Comparison of ENCODE assay signal across 1 cellular context in the genomic region with DNA sequence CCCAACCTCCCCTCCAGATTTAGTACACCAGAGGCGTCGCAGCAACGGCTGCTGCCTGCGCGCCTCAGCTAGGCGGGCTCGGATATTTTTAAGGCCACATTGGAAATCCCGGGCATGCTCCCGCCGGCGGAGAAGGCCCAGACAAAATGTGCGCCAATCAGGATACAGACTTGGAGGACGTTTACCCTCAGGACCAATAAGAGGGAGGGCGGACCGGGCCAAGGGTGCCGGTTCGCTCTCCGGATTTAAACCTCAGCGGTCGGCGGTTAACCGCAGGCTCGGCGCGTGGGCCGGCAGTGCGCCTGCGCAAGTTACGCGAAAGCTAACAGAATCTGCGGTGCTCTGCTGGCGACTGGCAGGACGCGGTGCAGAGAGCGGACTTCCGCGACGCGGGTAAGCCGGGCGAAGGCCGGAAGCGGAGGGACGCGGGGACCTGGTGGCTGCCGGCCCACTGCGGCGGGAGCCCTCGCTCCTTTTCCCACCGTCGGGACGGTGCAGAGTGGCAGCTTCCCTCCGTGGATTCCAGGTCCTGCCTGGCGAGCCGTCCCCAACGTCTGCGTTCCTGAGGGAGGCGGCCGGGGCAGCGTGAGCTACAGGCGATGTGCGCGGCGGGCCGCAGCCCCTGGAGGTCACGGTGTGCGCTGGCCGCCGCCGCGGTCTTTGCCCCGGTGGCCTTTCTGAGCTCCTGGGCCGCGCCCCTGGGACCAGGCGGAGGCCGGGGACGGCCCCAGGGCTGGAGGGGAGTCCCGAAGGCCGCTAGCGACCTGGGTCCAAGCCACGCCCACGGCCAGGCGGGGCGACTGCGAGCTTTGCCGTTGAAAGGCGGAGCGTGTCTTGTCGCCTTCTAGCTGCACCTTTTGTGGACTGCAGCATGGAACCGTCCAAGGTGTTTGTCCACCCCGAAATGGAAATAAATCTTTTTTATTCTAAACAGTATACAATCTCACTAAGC.
TF ChIP-seq lines count a peak whose summit lies in the region.

A gene with protein sequence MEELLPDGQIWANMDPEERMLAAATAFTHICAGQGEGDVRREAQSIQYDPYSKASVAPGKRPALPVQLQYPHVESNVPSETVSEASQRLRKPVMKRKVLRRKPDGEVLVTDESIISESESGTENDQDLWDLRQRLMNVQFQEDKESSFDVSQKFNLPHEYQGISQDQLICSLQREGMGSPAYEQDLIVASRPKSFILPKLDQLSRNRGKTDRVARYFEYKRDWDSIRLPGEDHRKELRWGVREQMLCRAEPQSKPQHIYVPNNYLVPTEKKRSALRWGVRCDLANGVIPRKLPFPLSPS (plus strand): TSS at position 296 of the 952 bp plus-strand sequence. CDS start 11,701 bp downstream, outside the sequence.

TF ChIP-seq in K562, 482 proteins besides CTCF, POLR2A, EP300 and RAD21 (continued from another document and continues in another):
- TF ChIP-seq ZNF436 (CRISPR knock-in tag; IDR thresholded peaks at IDR 0.05) (no peak), ELF1 (tag; IDR thresholded peaks at IDR 0.05) (peak; percentile 79), FOXM1 (IDR thresholded peaks at IDR 0.05; ENCODE audit: low read depth) (peak; percentile 98), FOXM1 (CRISPR knock-in tag; IDR thresholded peaks at IDR 0.05; ENCODE audit: low read depth) (0 out of 2 replicates have a peak, but pooled peaks have one; percentile 39), CTBP1 (IDR thresholded peaks at IDR 0.05; ENCODE audit: borderline replicate concordance) (peak; percentile 83; the same call in 1 of the 2 replicates), SMAD2 (IDR thresholded peaks at IDR 0.05; ENCODE audit: low read depth, low read length) (no peak), NR1H2 (CRISPR knock-in tag; IDR thresholded peaks at IDR 0.05) (no peak), RNF2 (IDR thresholded peaks at IDR 0.05) (0 out of 2 replicates have a peak, but pooled peaks have one; percentile 16), COPS2 (conservative IDR thresholded peaks at IDR 0.05) (no peak), NFXL1 (CRISPR knock-in tag; IDR thresholded peaks at IDR 0.05) (no peak), CBX1 (IDR thresholded peaks at IDR 0.05; ENCODE audit: low read depth) (peak; percentile 27; the same call in 1 of the 2 replicates), SAP30 (IDR thresholded peaks at IDR 0.05; ENCODE audit: borderline replicate concordance, insufficient read depth, low read depth, low read length, poor library complexity, severe bottlenecking) (no peak), BACH1 (tag; IDR thresholded peaks at IDR 0.05) (no peak), CXXC5 (CRISPR knock-in tag; IDR thresholded peaks at IDR 0.05) (peak; percentile 91), RAD51 (IDR thresholded peaks at IDR 0.05; ENCODE audit: borderline replicate concordance, low read depth) (no peak), FOXJ3 (CRISPR knock-in tag; IDR thresholded peaks at IDR 0.05) (no peak), CBFA2T2 (conservative IDR thresholded peaks at IDR 0.05) (no peak), RFX7 (CRISPR knock-in tag; IDR thresholded peaks at IDR 0.05) (no peak), BCL6 (CRISPR knock-in tag; IDR thresholded peaks at IDR 0.05) (no peak), TAF7 (tag; IDR thresholded peaks at IDR 0.05) (peak; percentile 66), PML (IDR thresholded peaks at IDR 0.05; ENCODE audit: low read length) (no peak; the same call in 1 of the 2 replicates), TFAM (CRISPR knock-in tag; conservative IDR thresholded peaks at IDR 0.05) (no peak), TBP (optimal IDR thresholded peaks at IDR 0.05; ENCODE audit: low read depth, low read length) (peak; percentile 9), ZNF253 (CRISPR knock-in tag; conservative IDR thresholded peaks at IDR 0.05) (no peak), HDGF (IDR thresholded peaks at IDR 0.05) (no peak), ZKSCAN1 (IDR thresholded peaks at IDR 0.05; ENCODE audit: low read depth, low read length) (no peak), HMGN3 (IDR thresholded peaks at IDR 0.05; ENCODE audit: borderline replicate concordance, extremely low read depth, insufficient read length, low read depth, low read length) (peak; percentile 58), CBX2 (IDR thresholded peaks at IDR 0.05; ENCODE audit: insufficient read depth, low read length, poor library complexity, severe bottlenecking) (no peak), FOXK2 (conservative IDR thresholded peaks at IDR 0.05 in 1 of 2, IDR thresholded peaks at IDR 0.05 in 1 of 2; ENCODE audit: low read depth in 2 of 2) (no peak; a peak in 2 of 4 replicates), HCFC1 (IDR thresholded peaks at IDR 0.05; ENCODE audit: low read depth, low read length) (peak; percentile 30; the same call in 1 of the 2 replicates)
- TF ChIP-seq, protein P1, sequence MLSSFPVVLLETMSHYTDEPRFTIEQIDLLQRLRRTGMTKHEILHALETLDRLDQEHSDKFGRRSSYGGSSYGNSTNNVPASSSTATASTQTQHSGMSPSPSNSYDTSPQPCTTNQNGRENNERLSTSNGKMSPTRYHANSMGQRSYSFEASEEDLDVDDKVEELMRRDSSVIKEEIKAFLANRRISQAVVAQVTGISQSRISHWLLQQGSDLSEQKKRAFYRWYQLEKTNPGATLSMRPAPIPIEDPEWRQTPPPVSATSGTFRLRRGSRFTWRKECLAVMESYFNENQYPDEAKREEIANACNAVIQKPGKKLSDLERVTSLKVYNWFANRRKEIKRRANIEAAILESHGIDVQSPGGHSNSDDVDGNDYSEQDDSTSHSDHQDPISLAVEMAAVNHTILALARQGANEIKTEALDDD (IDR thresholded peaks at IDR 0.05) = no peak
- TF ChIP-seq, protein P2, sequence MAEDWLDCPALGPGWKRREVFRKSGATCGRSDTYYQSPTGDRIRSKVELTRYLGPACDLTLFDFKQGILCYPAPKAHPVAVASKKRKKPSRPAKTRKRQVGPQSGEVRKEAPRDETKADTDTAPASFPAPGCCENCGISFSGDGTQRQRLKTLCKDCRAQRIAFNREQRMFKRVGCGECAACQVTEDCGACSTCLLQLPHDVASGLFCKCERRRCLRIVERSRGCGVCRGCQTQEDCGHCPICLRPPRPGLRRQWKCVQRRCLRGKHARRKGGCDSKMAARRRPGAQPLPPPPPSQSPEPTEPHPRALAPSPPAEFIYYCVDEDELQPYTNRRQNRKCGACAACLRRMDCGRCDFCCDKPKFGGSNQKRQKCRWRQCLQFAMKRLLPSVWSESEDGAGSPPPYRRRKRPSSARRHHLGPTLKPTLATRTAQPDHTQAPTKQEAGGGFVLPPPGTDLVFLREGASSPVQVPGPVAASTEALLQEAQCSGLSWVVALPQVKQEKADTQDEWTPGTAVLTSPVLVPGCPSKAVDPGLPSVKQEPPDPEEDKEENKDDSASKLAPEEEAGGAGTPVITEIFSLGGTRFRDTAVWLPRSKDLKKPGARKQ (CRISPR knock-in tag; IDR thresholded peaks at IDR 0.05) = peak; percentile 99
- TF ChIP-seq, protein P3, sequence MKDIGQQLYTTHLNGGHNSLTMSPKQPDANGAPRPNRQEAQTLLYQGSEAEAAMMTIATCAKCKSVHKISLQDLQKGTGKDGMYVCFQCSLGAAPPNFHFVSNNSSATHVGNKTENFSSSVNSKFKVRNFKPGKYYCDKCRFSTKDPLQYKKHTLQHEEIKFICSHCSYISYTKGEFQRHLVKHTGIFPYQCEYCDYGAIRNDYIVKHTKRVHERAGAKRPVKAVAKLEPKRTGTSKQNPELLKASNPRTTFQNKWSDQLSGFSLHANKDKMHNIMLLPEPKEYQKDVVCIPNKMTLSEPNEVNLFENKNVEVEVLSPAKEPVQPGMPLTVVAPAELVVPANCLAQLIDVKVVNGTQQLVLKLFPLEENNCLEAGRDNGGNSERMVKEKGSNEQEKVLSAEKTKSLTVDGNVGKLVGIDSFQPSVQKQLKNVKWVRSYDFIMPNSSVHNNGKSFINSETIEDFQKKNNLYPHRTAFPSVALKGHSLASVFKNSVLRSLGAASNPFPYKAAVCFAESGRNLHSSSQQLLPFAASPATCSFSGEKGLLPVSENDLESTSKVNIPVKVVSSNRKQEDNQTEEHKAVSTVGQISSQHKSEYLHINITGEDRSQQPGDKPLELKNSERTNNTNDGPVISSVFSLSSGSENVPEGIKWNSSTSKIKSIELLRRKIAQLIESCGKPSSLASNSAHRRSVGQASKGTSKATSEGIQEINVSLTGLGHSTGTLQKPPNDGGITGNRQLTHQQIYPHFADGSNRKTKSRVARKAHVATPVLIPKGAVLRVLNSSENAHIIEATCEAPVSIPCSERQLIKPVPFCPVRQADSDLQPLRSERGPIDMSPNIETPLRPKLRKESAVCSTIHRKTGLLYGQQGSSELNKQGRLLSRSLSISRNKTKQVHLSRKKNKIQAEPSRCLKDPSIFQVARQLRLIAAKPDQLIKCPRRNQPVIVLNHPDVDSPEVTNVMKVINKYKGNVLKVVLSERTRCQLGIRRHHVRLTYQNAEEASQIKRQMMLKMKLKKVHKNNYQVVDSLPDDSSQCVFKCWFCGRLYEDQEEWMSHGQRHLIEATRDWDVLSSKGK (CRISPR knock-in tag; IDR thresholded peaks at IDR 0.05) = no peak
- TF ChIP-seq, protein P4, sequence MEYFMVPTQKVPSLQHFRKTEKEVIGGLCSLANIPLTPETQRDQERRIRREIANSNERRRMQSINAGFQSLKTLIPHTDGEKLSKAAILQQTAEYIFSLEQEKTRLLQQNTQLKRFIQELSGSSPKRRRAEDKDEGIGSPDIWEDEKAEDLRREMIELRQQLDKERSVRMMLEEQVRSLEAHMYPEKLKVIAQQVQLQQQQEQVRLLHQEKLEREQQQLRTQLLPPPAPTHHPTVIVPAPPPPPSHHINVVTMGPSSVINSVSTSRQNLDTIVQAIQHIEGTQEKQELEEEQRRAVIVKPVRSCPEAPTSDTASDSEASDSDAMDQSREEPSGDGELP (CRISPR knock-in tag; IDR thresholded peaks at IDR 0.05; ENCODE audit: borderline replicate concordance) = peak; percentile 21; the same call in 1 of the 2 replicates
- TF ChIP-seq, protein P5, sequence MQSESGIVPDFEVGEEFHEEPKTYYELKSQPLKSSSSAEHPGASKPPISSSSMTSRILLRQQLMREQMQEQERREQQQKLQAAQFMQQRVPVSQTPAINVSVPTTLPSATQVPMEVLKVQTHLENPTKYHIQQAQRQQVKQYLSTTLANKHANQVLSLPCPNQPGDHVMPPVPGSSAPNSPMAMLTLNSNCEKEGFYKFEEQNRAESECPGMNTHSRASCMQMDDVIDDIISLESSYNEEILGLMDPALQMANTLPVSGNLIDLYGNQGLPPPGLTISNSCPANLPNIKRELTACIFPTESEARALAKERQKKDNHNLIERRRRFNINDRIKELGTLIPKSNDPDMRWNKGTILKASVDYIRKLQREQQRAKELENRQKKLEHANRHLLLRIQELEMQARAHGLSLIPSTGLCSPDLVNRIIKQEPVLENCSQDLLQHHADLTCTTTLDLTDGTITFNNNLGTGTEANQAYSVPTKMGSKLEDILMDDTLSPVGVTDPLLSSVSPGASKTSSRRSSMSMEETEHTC (IDR thresholded peaks at IDR 0.05) = no peak
- TF ChIP-seq, protein P6, sequence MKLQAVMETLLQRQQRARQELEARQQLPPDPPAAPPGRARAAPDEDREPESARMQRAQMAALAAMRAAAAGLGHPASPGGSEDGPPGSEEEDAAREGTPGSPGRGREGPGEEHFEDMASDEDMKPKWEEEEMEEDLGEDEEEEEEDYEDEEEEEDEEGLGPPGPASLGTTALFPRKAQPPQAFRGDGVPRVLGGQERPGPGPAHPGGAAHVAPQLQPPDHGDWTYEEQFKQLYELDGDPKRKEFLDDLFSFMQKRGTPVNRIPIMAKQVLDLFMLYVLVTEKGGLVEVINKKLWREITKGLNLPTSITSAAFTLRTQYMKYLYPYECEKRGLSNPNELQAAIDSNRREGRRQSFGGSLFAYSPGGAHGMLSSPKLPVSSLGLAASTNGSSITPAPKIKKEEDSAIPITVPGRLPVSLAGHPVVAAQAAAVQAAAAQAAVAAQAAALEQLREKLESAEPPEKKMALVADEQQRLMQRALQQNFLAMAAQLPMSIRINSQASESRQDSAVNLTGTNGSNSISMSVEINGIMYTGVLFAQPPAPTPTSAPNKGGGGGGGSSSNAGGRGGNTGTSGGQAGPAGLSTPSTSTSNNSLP (IDR thresholded peaks at IDR 0.05; ENCODE audit: borderline replicate concordance, low read depth, low read length) = no peak
- TF ChIP-seq, protein P7, sequence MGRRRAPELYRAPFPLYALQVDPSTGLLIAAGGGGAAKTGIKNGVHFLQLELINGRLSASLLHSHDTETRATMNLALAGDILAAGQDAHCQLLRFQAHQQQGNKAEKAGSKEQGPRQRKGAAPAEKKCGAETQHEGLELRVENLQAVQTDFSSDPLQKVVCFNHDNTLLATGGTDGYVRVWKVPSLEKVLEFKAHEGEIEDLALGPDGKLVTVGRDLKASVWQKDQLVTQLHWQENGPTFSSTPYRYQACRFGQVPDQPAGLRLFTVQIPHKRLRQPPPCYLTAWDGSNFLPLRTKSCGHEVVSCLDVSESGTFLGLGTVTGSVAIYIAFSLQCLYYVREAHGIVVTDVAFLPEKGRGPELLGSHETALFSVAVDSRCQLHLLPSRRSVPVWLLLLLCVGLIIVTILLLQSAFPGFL (CRISPR knock-in tag; IDR thresholded peaks at IDR 0.05) = no peak
- TF ChIP-seq, protein P8, sequence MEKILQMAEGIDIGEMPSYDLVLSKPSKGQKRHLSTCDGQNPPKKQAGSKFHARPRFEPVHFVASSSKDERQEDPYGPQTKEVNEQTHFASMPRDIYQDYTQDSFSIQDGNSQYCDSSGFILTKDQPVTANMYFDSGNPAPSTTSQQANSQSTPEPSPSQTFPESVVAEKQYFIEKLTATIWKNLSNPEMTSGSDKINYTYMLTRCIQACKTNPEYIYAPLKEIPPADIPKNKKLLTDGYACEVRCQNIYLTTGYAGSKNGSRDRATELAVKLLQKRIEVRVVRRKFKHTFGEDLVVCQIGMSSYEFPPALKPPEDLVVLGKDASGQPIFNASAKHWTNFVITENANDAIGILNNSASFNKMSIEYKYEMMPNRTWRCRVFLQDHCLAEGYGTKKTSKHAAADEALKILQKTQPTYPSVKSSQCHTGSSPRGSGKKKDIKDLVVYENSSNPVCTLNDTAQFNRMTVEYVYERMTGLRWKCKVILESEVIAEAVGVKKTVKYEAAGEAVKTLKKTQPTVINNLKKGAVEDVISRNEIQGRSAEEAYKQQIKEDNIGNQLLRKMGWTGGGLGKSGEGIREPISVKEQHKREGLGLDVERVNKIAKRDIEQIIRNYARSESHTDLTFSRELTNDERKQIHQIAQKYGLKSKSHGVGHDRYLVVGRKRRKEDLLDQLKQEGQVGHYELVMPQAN (IDR thresholded peaks at IDR 0.05; ENCODE audit: borderline replicate concordance) = peak; percentile 17; the same call in 1 of the 2 replicates
- TF ChIP-seq, protein P9, sequence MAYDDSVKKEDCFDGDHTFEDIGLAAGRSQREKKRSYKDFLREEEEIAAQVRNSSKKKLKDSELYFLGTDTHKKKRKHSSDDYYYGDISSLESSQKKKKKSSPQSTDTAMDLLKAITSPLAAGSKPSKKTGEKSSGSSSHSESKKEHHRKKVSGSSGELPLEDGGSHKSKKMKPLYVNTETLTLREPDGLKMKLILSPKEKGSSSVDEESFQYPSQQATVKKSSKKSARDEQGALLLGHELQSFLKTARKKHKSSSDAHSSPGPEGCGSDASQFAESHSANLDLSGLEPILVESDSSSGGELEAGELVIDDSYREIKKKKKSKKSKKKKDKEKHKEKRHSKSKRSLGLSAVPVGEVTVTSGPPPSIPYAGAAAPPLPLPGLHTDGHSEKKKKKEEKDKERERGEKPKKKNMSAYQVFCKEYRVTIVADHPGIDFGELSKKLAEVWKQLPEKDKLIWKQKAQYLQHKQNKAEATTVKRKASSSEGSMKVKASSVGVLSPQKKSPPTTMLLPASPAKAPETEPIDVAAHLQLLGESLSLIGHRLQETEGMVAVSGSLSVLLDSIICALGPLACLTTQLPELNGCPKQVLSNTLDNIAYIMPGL (CRISPR knock-in tag; IDR thresholded peaks at IDR 0.05) = peak; percentile 83; the same call in 1 of the 2 replicates
